ENCODE assay signal across 19 cellular contexts in the genomic region with DNA sequence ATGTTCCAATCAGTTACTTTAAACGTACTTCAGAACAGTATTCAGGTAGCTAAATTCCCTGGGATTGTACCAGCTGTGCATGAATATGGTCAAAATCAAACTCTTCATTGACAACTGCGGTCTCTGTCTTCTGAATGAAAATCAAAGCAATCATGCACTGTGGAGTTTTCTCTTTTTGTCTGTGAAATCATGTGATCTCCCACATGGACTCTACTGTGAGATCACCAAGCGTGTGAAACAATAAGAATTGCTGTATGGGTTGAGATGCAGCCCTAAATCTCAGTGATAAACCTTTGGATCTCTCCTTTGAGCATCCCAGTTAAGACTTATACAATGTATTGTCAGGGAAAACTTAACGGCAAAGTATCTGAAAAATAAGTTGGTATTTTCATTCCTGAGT. TPM values are rescaled to one million over a fixed set of nuclear protein-coding genes. Genes with fewer than 3 reads are reported as not detected.
DNase-seq lines count a peak whose midpoint lies in the region; ATAC-seq, FAIRE-seq and TF ChIP-seq lines count a peak whose summit lies in the region.
"Had no signal": no experiment of that assay in that cellular context is flagged by ENCODE, and none has a peak within 500 bp of the region (broad histone marks: within the 10 kb centered on the region; RNA-seq: fewer than 3 reads in every experiment).

No MANE protein-coding gene starts in this region.

- H2BK120ac ChIP-seq in mesendoderm (ENCODE audit: low read depth, low read length): no peak overlapping the region

- no peak overlapping the region for H2BK15ac ChIP-seq in mesendoderm (replicated peaks; ENCODE audit: low read depth)

- H3K79me1 ChIP-seq in mesendoderm (ENCODE audit: low read length): no peaks in the 10 kb centered on the region

- in situ Hi-C loops in SK-MEL-5 (cut with HindIII; ENCODE audit: low pct_unique_long_range_greater_than_20kb, low sequenced_read_pairs) (no loop called here), ACHN (cut with HindIII; ENCODE audit: low pct_ligation_motif_present, low pct_unique_long_range_greater_than_20kb, low sequenced_read_pairs) (no loop called here)

- no peak overlapping the region for H3K4me2 ChIP-seq in mesendoderm (ENCODE audit: low read length)
- H3K4me2 ChIP-seq: BLaER1, GM23338 had no signal

- no peak overlapping the region for H3K56ac ChIP-seq in mesendoderm (ENCODE audit: low read length)

- DNase-seq in GM12891 (ENCODE audit: insufficient read length, low spot score) (no peak), SK-MEL-5 (ENCODE audit: low read depth, low spot score) (peak; percentile 84), mesendoderm (no peak), superior temporal gyrus (ENCODE audit: extremely low spot score) (peak; percentile 73), ACHN (no peak), NCI-H82 treated with DMSO at 0.1 percent for 48 hours (lab: John Stamatoyannopoulos, UW; ENCODE audit: unreplicated experiment) (no peak), pancreas (no peak)
- DNase-seq: CD4-positive, CD25-positive, alpha-beta regulatory T cell; H9; MG63; NCI-H2029; NCI-H446 treated with DMSO at 0.1 percent for 48 hours; Peyer's patch; SHP77 treated with DMSO at 0.1 percent for 48 hours had no signal

- no CpG with 5 or more reads among the region's 4 CpGs for WGBS in mesendoderm (ENCODE audit: extremely low coverage, insufficient coverage, low lambda C conversion rate)
- WGBS in pancreas, 2 donors: 69 to 70% methylated on average over 4 of the region's 4 CpGs

- no peak overlapping the region for H4K8ac ChIP-seq in mesendoderm (ENCODE audit: low read depth, low read length)

- no peaks in the 10 kb centered on the region for H3K79me2 ChIP-seq in mesendoderm (ENCODE audit: control insufficient read depth, insufficient read depth, low read length)

- no peak for TF ChIP-seq CTCF in pancreas (IDR thresholded peaks at IDR 0.05)

- H3K27me3 ChIP-seq in mesendoderm (ENCODE audit: insufficient read depth, low read length, poor library complexity) (peaks cover 26% of the 10 kb centered on the region), pancreas (no peaks in the 10 kb centered on the region)
- H3K27me3 ChIP-seq: MG63, Peyer's patch had no signal

- no peak overlapping the region for H3K23ac ChIP-seq in mesendoderm (ENCODE audit: low read length)

- H3K4me3 ChIP-seq in mesendoderm (ENCODE audit: low read length) (no peak overlapping the region), pancreas (no peak overlapping the region)
- H3K4me3 ChIP-seq: BLaER1, GM23338, K562, MG63, Peyer's patch, SK-N-MC had no signal

- H3K9ac ChIP-seq in mesendoderm (ENCODE audit: low read length): no peak overlapping the region
- H3K9ac ChIP-seq: BLaER1 had no signal

- intact Hi-C loops in pancreas (cut with DNase I): no loop called here

- no peaks in the 10 kb centered on the region for H3K4me1 ChIP-seq in mesendoderm (ENCODE audit: control insufficient read depth, low read depth, low read length)
- H3K4me1 ChIP-seq in pancreas: peaks cover 0 to 20% (median 13%) of the 10 kb centered on the region in 3 donors

- FAIRE-seq in GM12891 (lab: Jason Lieb, UNC): peak; percentile 91
- FAIRE-seq in pancreas (lab: Jason Lieb, UNC): no peak
- FAIRE-seq: HTR-8/SVneo, K562 had no signal

- H3K36me3 ChIP-seq in mesendoderm (ENCODE audit: control insufficient read depth, insufficient read depth, low read length) (no peaks in the 10 kb centered on the region), pancreas (no peaks in the 10 kb centered on the region)
- H3K36me3 ChIP-seq: BLaER1, MG63, Peyer's patch had no signal

- H3K18ac ChIP-seq in mesendoderm (ENCODE audit: low read length): no peak overlapping the region

- no peak for ATAC-seq in pancreas
- ATAC-seq: GM23338, K562 had no signal

- no peak for TF ChIP-seq POLR2A in GM12891 (IDR thresholded peaks at IDR 0.05; ENCODE audit: low read depth, low read length)

- H2BK5ac ChIP-seq in mesendoderm (ENCODE audit: low read length): no peak overlapping the region

- no peak overlapping the region for H3K27ac ChIP-seq in mesendoderm (ENCODE audit: low read depth, low read length)
- no peak overlapping the region for H3K27ac ChIP-seq in pancreas
- H3K27ac ChIP-seq: BLaER1, Peyer's patch, SK-N-MC had no signal

- no peaks in the 10 kb centered on the region for H3K9me3 ChIP-seq in pancreas
- H3K9me3 ChIP-seq: BLaER1, MG63, Peyer's patch had no signal

- no peak overlapping the region for H3K4ac ChIP-seq in mesendoderm (ENCODE audit: low read depth, low read length)

- H4K5ac ChIP-seq in mesendoderm (ENCODE audit: low read length): no peak overlapping the region

- H2AK5ac ChIP-seq in mesendoderm (ENCODE audit: low read length): peak overlapping the region; percentile 27

TF ChIP-seq in GM12891, 5 proteins besides CTCF, POLR2A, EP300 and RAD21:
- no peak for TF ChIP-seq TAF1 (IDR thresholded peaks at IDR 0.05; ENCODE audit: low read depth, low read length)
- no peak for TF ChIP-seq POLR2AphosphoS5 (IDR thresholded peaks at IDR 0.05; ENCODE audit: low read depth, low read length)
- no peak for TF ChIP-seq SPI1 (IDR thresholded peaks at IDR 0.05; ENCODE audit: low read depth, low read length)
- no peak for TF ChIP-seq POU2F2 (IDR thresholded peaks at IDR 0.05; ENCODE audit: low read depth, low read length)

RNA-seq across cellular contexts. Expression of gene NRG2, which starts 6.1 kb away (rescaled TPM):
- polyA plus RNA-seq in GM12891 (2012; ENCODE audit: low read depth, missing spikeins): 11.4 TPM
- total RNA-seq in SK-MEL-5 (2014; rRNA removed; shearing (Covaris generic)): 7.3 and 7.8 TPM in 2 replicates
- 8.5 and 9.5 TPM in 2 replicates for polyA plus RNA-seq in SK-MEL-5 (2015; cell fraction: cytosol; rRNA removed)
- polyA plus RNA-seq in SK-MEL-5 (2015; cell fraction: nucleus; rRNA removed): 12.1 and 15.1 TPM in 2 replicates
- polyA plus RNA-seq in mesendoderm (2013, experiment 1 of 2): 0.01 TPM
- polyA plus RNA-seq in mesendoderm (2013, experiment 2 of 2): 0.07 TPM
- total RNA-seq in pancreas: 1 to 10 TPM; 1.5 to 5.2 (median 3.7) TPM
- 1 to 10 TPM; 1.2 to 3.3 TPM for polyA plus RNA-seq in pancreas
- total RNA-seq: CD4-positive, CD25-positive, alpha-beta regulatory T cell; H9; K562 had no signal
- polyA plus RNA-seq: CD4-positive, CD25-positive, alpha-beta regulatory T cell; K562 had no signal

Comparison
In these comparisons a context has a peak if more than half of its experiments do, and no peak if none do; other contexts are left out.
1. DNase-seq: peak in SK-MEL-5 (single experiment) and superior temporal gyrus (single experiment); none in GM12891 (single experiment), mesendoderm (single experiment), ACHN (single experiment), NCI-H82 treated with DMSO at 0.1 percent for 48 hours (single experiment) and pancreas (0 of 6).